Comparison of ENCODE assay signal across 16 cellular contexts in the genomic region with DNA sequence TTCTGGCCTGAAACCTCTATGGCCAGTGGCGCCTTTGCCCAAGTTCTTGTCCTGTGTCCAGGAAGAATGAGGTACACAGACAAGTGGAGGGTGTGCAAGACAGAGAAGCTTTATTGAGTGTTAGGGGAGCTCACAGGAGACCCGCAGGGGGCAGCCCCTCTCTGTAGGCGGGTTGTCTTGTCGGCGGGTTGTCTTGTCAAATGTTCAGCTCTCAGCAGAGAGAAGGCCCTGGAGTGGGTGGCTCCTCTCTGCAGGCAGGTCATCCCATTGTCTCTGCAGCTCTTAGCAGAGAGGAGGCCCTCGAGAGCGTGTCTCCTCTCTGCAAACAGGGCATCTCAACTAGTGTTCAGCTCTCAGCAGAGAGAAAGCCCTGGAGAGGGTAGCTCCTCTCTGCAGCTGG. TPM values are rescaled to one million over a fixed set of nuclear protein-coding genes. Genes with fewer than 3 reads are reported as not detected.
DNase-seq lines count a peak whose midpoint lies in the region; ATAC-seq and TF ChIP-seq lines count a peak whose summit lies in the region.
"Had no signal": no experiment of that assay in that cellular context is flagged by ENCODE, and none has a peak within 500 bp of the region (broad histone marks: within the 10 kb centered on the region; RNA-seq: fewer than 3 reads in every experiment).

No MANE protein-coding gene starts in this region.

- ATAC-seq in natural killer cell = no peak
- ATAC-seq in natural killer cell treated with Interleukin-12 subunit alpha and Interleukin-12 subunit beta and Interleukin-15 and Interleukin-18, amount 100 ng/mL, for 72 hours = no peak
- ATAC-seq in GM18502 (IDR thresholded peaks at IDR 0.05; ENCODE audit: poor library complexity, unreplicated experiment) = no peak
- no peak for ATAC-seq in lower lobe of right lung

- peaks cover 11 to 22% of the 10 kb centered on the region in 2 donors for H3K27me3 Mint-ChIP-seq in natural killer cell (ENCODE audit: low read depth in 2 of 2)
- H3K27me3 Mint-ChIP-seq in natural killer cell treated with Interleukin-12 subunit alpha and Interleukin-12 subunit beta and Interleukin-15 and Interleukin-18, amount 100 ng/mL, for 72 hours = peaks cover 18 to 26% of the 10 kb centered on the region in 2 donors

- H3K9me3 ChIP-seq in muscle layer of colon (ENCODE audit: low read length) = no peaks in the 10 kb centered on the region
- no peaks in the 10 kb centered on the region for H3K9me3 ChIP-seq in stomach smooth muscle (ENCODE audit: control insufficient read depth in 2 of 2, low read length in 2 of 2)
- H3K9me3 ChIP-seq in lower lobe of right lung = peaks cover 8% of the 10 kb centered on the region

- H3K4me1 ChIP-seq in muscle layer of colon (ENCODE audit: insufficient read depth, low read length) = peaks cover 30% of the 10 kb centered on the region
- H3K4me1 ChIP-seq in stomach smooth muscle (ENCODE audit: control insufficient read depth, insufficient read depth, low read length) = peaks cover 32% of the 10 kb centered on the region
- H3K4me1 ChIP-seq in lower lobe of right lung = peaks cover 15% of the 10 kb centered on the region
- H3K4me1 ChIP-seq: BLaER1 had no signal

- no peaks in the 10 kb centered on the region for H3K27me3 ChIP-seq in muscle layer of colon (ENCODE audit: control insufficient read depth in 1 of 2, insufficient read depth in 2 of 2, low read length in 2 of 2)
- H3K27me3 ChIP-seq in stomach smooth muscle (ENCODE audit: control insufficient read depth in 1 of 2, insufficient read depth in 2 of 2, low read length in 2 of 2) = no peaks in the 10 kb centered on the region
- H3K27me3 ChIP-seq in lower lobe of right lung (ENCODE audit: low read depth) = no peaks in the 10 kb centered on the region
- H3K27me3 ChIP-seq: BLaER1 had no signal

- H3K36me3 ChIP-seq in muscle layer of colon (ENCODE audit: insufficient read depth, low read length) (peaks cover 22% of the 10 kb centered on the region), stomach smooth muscle (ENCODE audit: control insufficient read depth in 2 of 2, insufficient read depth in 2 of 2, low read length in 2 of 2) (peaks cover 18 to 20% of the 10 kb centered on the region in 2 donors), lower lobe of right lung (peaks cover 18% of the 10 kb centered on the region)

- H3K27ac ChIP-seq in muscle layer of colon (ENCODE audit: low read depth, low read length) = peak overlapping the region; percentile 12
- H3K27ac ChIP-seq in stomach smooth muscle (ENCODE audit: low read length) = peak overlapping the region; percentile 73
- H3K27ac ChIP-seq in lower lobe of right lung = no peak overlapping the region
- H3K27ac ChIP-seq: BLaER1 had no signal

- H3K4me3 ChIP-seq in muscle layer of colon (ENCODE audit: low read depth in 1 of 2, low read length in 2 of 2) (no peak overlapping the region), stomach smooth muscle (ENCODE audit: low read length in 2 of 2) (peak overlapping the region in 1 of 2 donors; percentile 29), lower lobe of right lung (no peak overlapping the region)
- H3K4me3 ChIP-seq: BLaER1 had no signal

- intact Hi-C loops in natural killer cell (cut with micrococcal nuclease) (no loop called here), lower lobe of right lung (cut with DNase I) (no loop called here)

- DNase-seq in natural killer cell = peak; percentile 4
- DNase-seq in natural killer cell treated with Interleukin-12 subunit alpha and Interleukin-12 subunit beta and Interleukin-15 and Interleukin-18, amount 100 ng/mL, for 72 hours (ENCODE audit: low spot score) = no peak
- DNase-seq in epidermal melanocyte (ENCODE audit: insufficient read length, low spot score) = peak; percentile 4
- DNase-seq in stimulated activated CD4-positive, alpha-beta T cell treated with anti-CD3 and anti-CD28 coated beads, Interleukin-15, amount 100 ng/mL, for 24 hours = no peak
- no peak for DNase-seq in lower lobe of right lung
- DNase-seq: KG1, NCI-H1048, NCI-H146, NCI-H2081 treated with DMSO at 0.1 percent for 48 hours, NCI-H524 had no signal

- H3K4me1 Mint-ChIP-seq in natural killer cell = no peaks in the 10 kb centered on the region
- no peaks in the 10 kb centered on the region for H3K4me1 Mint-ChIP-seq in natural killer cell treated with Interleukin-12 subunit alpha and Interleukin-12 subunit beta and Interleukin-15 and Interleukin-18, amount 100 ng/mL, for 72 hours (ENCODE audit: low read depth in 2 of 2)

- peaks cover 9% of the 10 kb centered on the region for H3K36me3 Mint-ChIP-seq in natural killer cell
- peaks cover 15% of the 10 kb centered on the region for H3K36me3 Mint-ChIP-seq in natural killer cell treated with Interleukin-12 subunit alpha and Interleukin-12 subunit beta and Interleukin-15 and Interleukin-18, amount 100 ng/mL, for 72 hours

- no peak for TF ChIP-seq CTCF in natural killer cell (IDR thresholded peaks at IDR 0.05)
- TF ChIP-seq CTCF in lower lobe of right lung (IDR thresholded peaks at IDR 0.05) = no peak

- H3K4me3 Mint-ChIP-seq in natural killer cell = no peak overlapping the region
- no peak overlapping the region for H3K4me3 Mint-ChIP-seq in natural killer cell treated with Interleukin-12 subunit alpha and Interleukin-12 subunit beta and Interleukin-15 and Interleukin-18, amount 100 ng/mL, for 72 hours

- H3K9ac ChIP-seq in muscle layer of colon (ENCODE audit: low read length) = no peak overlapping the region
- H3K9ac ChIP-seq in stomach smooth muscle (ENCODE audit: low read length in 2 of 2) = no peak overlapping the region
- H3K9ac ChIP-seq: BLaER1 had no signal

- H3K27ac Mint-ChIP-seq in natural killer cell = no peak overlapping the region
- no peak overlapping the region for H3K27ac Mint-ChIP-seq in natural killer cell treated with Interleukin-12 subunit alpha and Interleukin-12 subunit beta and Interleukin-15 and Interleukin-18, amount 100 ng/mL, for 72 hours

- H3K9me3 Mint-ChIP-seq in natural killer cell = peaks cover 2 to 11% of the 10 kb centered on the region in 2 donors
- peaks cover 6% of the 10 kb centered on the region for H3K9me3 Mint-ChIP-seq in natural killer cell treated with Interleukin-12 subunit alpha and Interleukin-12 subunit beta and Interleukin-15 and Interleukin-18, amount 100 ng/mL, for 72 hours

RNA-seq across cellular contexts. Expression of a gene that starts 10.9 kb away (rescaled TPM):
- total RNA-seq in natural killer cell (100 to 1,000 TPM in 1 of 3 donors, 10 to 100 TPM in 2; 93.9 to 110 (median 97.2) TPM), lower lobe of right lung (227 TPM)
- total RNA-seq in natural killer cell treated with Interleukin-12 subunit alpha and Interleukin-12 subunit beta and Interleukin-15 and Interleukin-18, amount 100 ng/mL, for 72 hours = 1 to 10 TPM in 1 of 2 donors, under 1 TPM in 1; 0.88 to 4.2 TPM

RNA-seq across cellular contexts. Expression of a gene that starts 46.6 kb away (rescaled TPM):
- total RNA-seq in natural killer cell (under 1 TPM in 1 of 3 donors, not detected in 2; 0.34 TPM), lower lobe of right lung (1.5 TPM)
- not detected for total RNA-seq in natural killer cell treated with Interleukin-12 subunit alpha and Interleukin-12 subunit beta and Interleukin-15 and Interleukin-18, amount 100 ng/mL, for 72 hours
- total RNA-seq: H7, M059J had no signal

Comparison
In these comparisons a context has a peak if more than half of its experiments do, and no peak if none do; other contexts are left out.
1. DNase-seq: peak in natural killer cell (single experiment) and epidermal melanocyte (single experiment); none in natural killer cell treated with Interleukin-12 subunit alpha and Interleukin-12 subunit beta and Interleukin-15 and Interleukin-18, amount 100 ng/mL, for 72 hours (single experiment), stimulated activated CD4-positive, alpha-beta T cell treated with anti-CD3 and anti-CD28 coated beads, Interleukin-15, amount 100 ng/mL, for 24 hours (single experiment) and lower lobe of right lung (single experiment).
2. RNA of a gene that starts 10.9 kb away (total RNA-seq): 227 TPM in lower lobe of right lung (single experiment) and 93.9 to 110 TPM in natural killer cell; 0.88 to 4.2 TPM in natural killer cell treated with Interleukin-12 subunit alpha and Interleukin-12 subunit beta and Interleukin-15 and Interleukin-18, amount 100 ng/mL, for 72 hours; every median in the first group is over 10 times any median in the second.